Comparison of ENCODE assay signal across 1 cellular context in genomic region chr15:52568569-52569243, GRCh38.
TF ChIP-seq lines count a peak whose summit lies in the region.

A gene with protein sequence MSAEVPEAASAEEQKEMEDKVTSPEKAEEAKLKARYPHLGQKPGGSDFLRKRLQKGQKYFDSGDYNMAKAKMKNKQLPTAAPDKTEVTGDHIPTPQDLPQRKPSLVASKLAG (minus strand): TSS chr15:52569030. CDS start chr15:52568892, 138 bp downstream.

TF ChIP-seq in HEK293, 187 proteins besides CTCF, POLR2A, EP300 and RAD21 (continued from another document and continues in another):
- TF ChIP-seq ZNF148 (tag by site-specific recombination; IDR thresholded peaks at IDR 0.05; ENCODE audit: borderline replicate concordance) = no peak
- TF ChIP-seq ZNF350 (tag by site-specific recombination; IDR thresholded peaks at IDR 0.05) = no peak
- TF ChIP-seq SETDB1 (IDR thresholded peaks at IDR 0.05; ENCODE audit: insufficient read length, low read length) = no peak
- no peak for TF ChIP-seq ZBTB49 (tag by site-specific recombination; IDR thresholded peaks at IDR 0.05; ENCODE audit: low read depth)
- TF ChIP-seq ZNF157 (tag by site-specific recombination; IDR thresholded peaks at IDR 0.05) = no peak
- no peak; the same call in 1 of the 2 replicates for TF ChIP-seq ZFHX2 (tag by site-specific recombination; conservative IDR thresholded peaks at IDR 0.05)
- TF ChIP-seq BCL11A (tag by site-specific recombination; IDR thresholded peaks at IDR 0.05; ENCODE audit: low read depth) = peak; percentile 62; the same call in 1 of the 2 replicates
- TF ChIP-seq BCL6B (tag by site-specific recombination; IDR thresholded peaks at IDR 0.05) = no peak
- TF ChIP-seq SCRT2 (tag by site-specific recombination; IDR thresholded peaks at IDR 0.05) = no peak
- peak; percentile 97 for TF ChIP-seq ZNF610 (tag by site-specific recombination; IDR thresholded peaks at IDR 0.05; ENCODE audit: borderline replicate concordance)
- TF ChIP-seq SCRT1 (tag by site-specific recombination; IDR thresholded peaks at IDR 0.05; ENCODE audit: borderline replicate concordance) = no peak
- peak; percentile 94 for TF ChIP-seq ZBTB11 (tag by site-specific recombination; conservative IDR thresholded peaks at IDR 0.05; ENCODE audit: low read depth)
- no peak for TF ChIP-seq ZNF426 (tag by site-specific recombination; IDR thresholded peaks at IDR 0.05)
- no peak for TF ChIP-seq ZNF707 (tag by site-specific recombination; IDR thresholded peaks at IDR 0.05)
- TF ChIP-seq ZNF501 (tag by site-specific recombination; IDR thresholded peaks at IDR 0.05) = peak; percentile 50; the same call in 1 of the 2 replicates
- TF ChIP-seq HOXD13 (CRISPR knock-in tag; IDR thresholded peaks at IDR 0.05; ENCODE audit: borderline replicate concordance) = no peak
- TF ChIP-seq SP7 (tag by site-specific recombination; IDR thresholded peaks at IDR 0.05) = peak; percentile 76
- no peak for TF ChIP-seq ZNF311 (tag by site-specific recombination; IDR thresholded peaks at IDR 0.05; ENCODE audit: borderline replicate concordance)
- no peak for TF ChIP-seq ZNF248 (tag by site-specific recombination; IDR thresholded peaks at IDR 0.05)
- TF ChIP-seq ZIC2 (tag by site-specific recombination; IDR thresholded peaks at IDR 0.05) = peak; percentile 26; the same call in 1 of the 2 replicates
- TF ChIP-seq ZNF366 (tag by site-specific recombination; conservative IDR thresholded peaks at IDR 0.05) = peak; percentile 92
- no peak for TF ChIP-seq ZNF48 (tag by site-specific recombination; IDR thresholded peaks at IDR 0.05)
- peak; percentile 84; the same call in 1 of the 2 replicates for TF ChIP-seq ZSCAN30 (tag by site-specific recombination; IDR thresholded peaks at IDR 0.05)
- TF ChIP-seq EGR2 (tag by site-specific recombination; IDR thresholded peaks at IDR 0.05; ENCODE audit: low read depth) = no peak
- no peak for TF ChIP-seq ZBTB44 (tag by site-specific recombination; IDR thresholded peaks at IDR 0.05)
- no peak for TF ChIP-seq ZNF664 (tag by site-specific recombination; IDR thresholded peaks at IDR 0.05)
- TF ChIP-seq, protein P1, sequence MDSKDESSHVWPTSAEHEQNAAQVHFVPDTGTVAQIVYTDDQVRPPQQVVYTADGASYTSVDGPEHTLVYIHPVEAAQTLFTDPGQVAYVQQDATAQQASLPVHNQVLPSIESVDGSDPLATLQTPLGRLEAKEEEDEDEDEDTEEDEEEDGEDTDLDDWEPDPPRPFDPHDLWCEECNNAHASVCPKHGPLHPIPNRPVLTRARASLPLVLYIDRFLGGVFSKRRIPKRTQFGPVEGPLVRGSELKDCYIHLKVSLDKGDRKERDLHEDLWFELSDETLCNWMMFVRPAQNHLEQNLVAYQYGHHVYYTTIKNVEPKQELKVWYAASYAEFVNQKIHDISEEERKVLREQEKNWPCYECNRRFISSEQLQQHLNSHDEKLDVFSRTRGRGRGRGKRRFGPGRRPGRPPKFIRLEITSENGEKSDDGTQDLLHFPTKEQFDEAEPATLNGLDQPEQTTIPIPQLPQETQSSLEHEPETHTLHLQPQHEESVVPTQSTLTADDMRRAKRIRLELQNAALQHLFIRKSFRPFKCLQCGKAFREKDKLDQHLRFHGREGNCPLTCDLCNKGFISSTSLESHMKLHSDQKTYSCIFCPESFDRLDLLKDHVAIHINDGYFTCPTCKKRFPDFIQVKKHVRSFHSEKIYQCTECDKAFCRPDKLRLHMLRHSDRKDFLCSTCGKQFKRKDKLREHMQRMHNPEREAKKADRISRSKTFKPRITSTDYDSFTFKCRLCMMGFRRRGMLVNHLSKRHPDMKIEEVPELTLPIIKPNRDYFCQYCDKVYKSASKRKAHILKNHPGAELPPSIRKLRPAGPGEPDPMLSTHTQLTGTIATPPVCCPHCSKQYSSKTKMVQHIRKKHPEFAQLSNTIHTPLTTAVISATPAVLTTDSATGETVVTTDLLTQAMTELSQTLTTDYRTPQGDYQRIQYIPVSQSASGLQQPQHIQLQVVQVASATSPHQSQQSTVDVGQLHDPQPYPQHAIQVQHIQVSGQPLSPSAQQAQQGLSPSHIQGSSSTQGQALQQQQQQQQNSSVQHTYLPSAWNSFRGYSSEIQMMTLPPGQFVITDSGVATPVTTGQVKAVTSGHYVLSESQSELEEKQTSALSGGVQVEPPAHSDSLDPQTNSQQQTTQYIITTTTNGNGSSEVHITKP (tag by site-specific recombination; IDR thresholded peaks at IDR 0.05) = peak; percentile 89
- no peak for TF ChIP-seq ZNF624 (tag by site-specific recombination; IDR thresholded peaks at IDR 0.05)
- no peak for TF ChIP-seq ZNF16 (tag by site-specific recombination; IDR thresholded peaks at IDR 0.05; ENCODE audit: low read depth)
- TF ChIP-seq GLIS2 (tag by site-specific recombination; IDR thresholded peaks at IDR 0.05) = peak; percentile 78
- TF ChIP-seq ZNF266 (tag by site-specific recombination; IDR thresholded peaks at IDR 0.05; ENCODE audit: low read depth) = no peak
- TF ChIP-seq GLI4 (tag by site-specific recombination; IDR thresholded peaks at IDR 0.05) = no peak
- TF ChIP-seq ZBTB7A (tag by site-specific recombination; IDR thresholded peaks at IDR 0.05; ENCODE audit: low read depth) = no peak
- no peak for TF ChIP-seq ELK4 (IDR thresholded peaks at IDR 0.05; ENCODE audit: borderline replicate concordance, low read depth, low read length)
- no peak for TF ChIP-seq ZNF19 (tag by site-specific recombination; IDR thresholded peaks at IDR 0.05; ENCODE audit: low read depth)
- no peak for TF ChIP-seq ZNF488 (tag by site-specific recombination; IDR thresholded peaks at IDR 0.05)
- no peak for TF ChIP-seq MEIS1 (CRISPR knock-in tag; IDR thresholded peaks at IDR 0.05; ENCODE audit: borderline replicate concordance)
- peak; percentile 91 for TF ChIP-seq KLF17 (tag by site-specific recombination; IDR thresholded peaks at IDR 0.05)
- TF ChIP-seq ZNF692 (tag by site-specific recombination; IDR thresholded peaks at IDR 0.05) = peak; percentile 84
- TF ChIP-seq ZNF335 (tag by site-specific recombination; conservative IDR thresholded peaks at IDR 0.05) = peak; percentile 93
- TF ChIP-seq ZNF354C (tag by site-specific recombination; IDR thresholded peaks at IDR 0.05; ENCODE audit: borderline replicate concordance, low read depth) = no peak
